ENCODE assay signal across 9 cellular contexts in genomic region chr1:224616761-224617409, GRCh38. TPM values are rescaled to one million over a fixed set of nuclear protein-coding genes. Genes with fewer than 3 reads are reported as not detected.
DNase-seq lines count a peak whose midpoint lies in the region; ATAC-seq and TF ChIP-seq lines count a peak whose summit lies in the region.
"Had no signal": no experiment of that assay in that cellular context is flagged by ENCODE, and none has a peak within 500 bp of the region (broad histone marks: within the 10 kb centered on the region; RNA-seq: fewer than 3 reads in every experiment).

No MANE protein-coding gene starts in this region.

- no peak for ATAC-seq in stimulated activated memory B cell treated with anti-CD40 and anti-IgM and Interleukin-4, amounts not matched to agents 10 μg/mL and 1 μg/mL and 100 μg/mL, for 72 hours
- no peak for ATAC-seq in GM21390 (IDR thresholded peaks at IDR 0.05; ENCODE audit: unreplicated experiment)

- TF ChIP-seq CTCF in fibroblast of villous mesenchyme (IDR thresholded peaks at IDR 0.05; ENCODE audit: insufficient read depth, low read depth, low read length) = no peak

- no peaks in the 10 kb centered on the region for H3K36me3 ChIP-seq in SJCRH30

- no peak overlapping the region for H3K27ac ChIP-seq in SJCRH30
- H3K27ac ChIP-seq: C4-2B had no signal

- POLR2A ChIA-PET in activated CD4-positive, alpha-beta memory T cell treated with anti-CD3 and anti-CD28 coated beads for 36 hours (lab: Charles Lee) = no interaction called here

- H3K9me3 Mint-ChIP-seq in T-helper 2 cell treated with Interferon-gamma antibody and Interleukin-4, amounts not matched to agents 5 μg/mL and 100 μg/mL, for 36 hours = peaks cover 6% of the 10 kb centered on the region
- peaks cover 7% of the 10 kb centered on the region for H3K9me3 Mint-ChIP-seq in activated CD4-positive, alpha-beta memory T cell treated with anti-CD3 and anti-CD28 coated beads for 36 hours
- peaks cover 6% of the 10 kb centered on the region for H3K9me3 Mint-ChIP-seq in stimulated activated memory B cell treated with anti-CD40 and anti-IgM and Interleukin-4, amounts not matched to agents 10 μg/mL and 1 μg/mL and 100 μg/mL, for 72 hours

- no peak for DNase-seq in T-helper 2 cell treated with Interferon-gamma antibody and Interleukin-4, amounts not matched to agents 5 μg/mL and 100 μg/mL, for 36 hours (ENCODE audit: low spot score)
- no peak for DNase-seq in T-helper 2 cell
- no peak for DNase-seq in activated CD4-positive, alpha-beta memory T cell treated with anti-CD3 and anti-CD28 coated beads for 36 hours
- no peak for DNase-seq in fibroblast of villous mesenchyme (ENCODE audit: low read depth)
- no peak for DNase-seq in NCI-H526 treated with DMSO at 0.1 percent for 48 hours (lab: John Stamatoyannopoulos, UW)
- no peak for DNase-seq in SJCRH30

- H3K27ac Mint-ChIP-seq in T-helper 2 cell treated with Interferon-gamma antibody and Interleukin-4, amounts not matched to agents 5 μg/mL and 100 μg/mL, for 36 hours = no peak overlapping the region
- H3K27ac Mint-ChIP-seq in activated CD4-positive, alpha-beta memory T cell treated with anti-CD3 and anti-CD28 coated beads for 36 hours = no peak overlapping the region
- no peak overlapping the region for H3K27ac Mint-ChIP-seq in stimulated activated memory B cell treated with anti-CD40 and anti-IgM and Interleukin-4, amounts not matched to agents 10 μg/mL and 1 μg/mL and 100 μg/mL, for 72 hours

- H3K4me3 ChIP-seq in fibroblast of villous mesenchyme (ENCODE audit: low read depth, low read length) = peak overlapping the region; percentile 72
- no peak overlapping the region for H3K4me3 ChIP-seq in SJCRH30

- H3K9me3 ChIP-seq in SJCRH30 (replicated peaks) = peaks cover 10% of the 10 kb centered on the region

- peaks cover 7% of the 10 kb centered on the region for H3K36me3 Mint-ChIP-seq in T-helper 2 cell treated with Interferon-gamma antibody and Interleukin-4, amounts not matched to agents 5 μg/mL and 100 μg/mL, for 36 hours (ENCODE audit: low read depth)
- peaks cover 6% of the 10 kb centered on the region for H3K36me3 Mint-ChIP-seq in activated CD4-positive, alpha-beta memory T cell treated with anti-CD3 and anti-CD28 coated beads for 36 hours
- no peaks in the 10 kb centered on the region for H3K36me3 Mint-ChIP-seq in stimulated activated memory B cell treated with anti-CD40 and anti-IgM and Interleukin-4, amounts not matched to agents 10 μg/mL and 1 μg/mL and 100 μg/mL, for 72 hours

- peaks cover 22% of the 10 kb centered on the region for H3K4me1 Mint-ChIP-seq in T-helper 2 cell treated with Interferon-gamma antibody and Interleukin-4, amounts not matched to agents 5 μg/mL and 100 μg/mL, for 36 hours (ENCODE audit: low read depth)
- peaks cover 33% of the 10 kb centered on the region for H3K4me1 Mint-ChIP-seq in activated CD4-positive, alpha-beta memory T cell treated with anti-CD3 and anti-CD28 coated beads for 36 hours (ENCODE audit: low read depth)
- peaks cover 13% of the 10 kb centered on the region for H3K4me1 Mint-ChIP-seq in stimulated activated memory B cell treated with anti-CD40 and anti-IgM and Interleukin-4, amounts not matched to agents 10 μg/mL and 1 μg/mL and 100 μg/mL, for 72 hours

- intact Hi-C loops in activated CD4-positive, alpha-beta memory T cell treated with anti-CD3 and anti-CD28 coated beads for 36 hours (cut with micrococcal nuclease) = no loop called here

- H3K4me1 ChIP-seq in SJCRH30 = no peaks in the 10 kb centered on the region

- peaks cover 83% of the 10 kb centered on the region for H3K27me3 Mint-ChIP-seq in T-helper 2 cell treated with Interferon-gamma antibody and Interleukin-4, amounts not matched to agents 5 μg/mL and 100 μg/mL, for 36 hours (ENCODE audit: low read depth)
- H3K27me3 Mint-ChIP-seq in activated CD4-positive, alpha-beta memory T cell treated with anti-CD3 and anti-CD28 coated beads for 36 hours = peaks cover 53% of the 10 kb centered on the region
- peaks cover 65% of the 10 kb centered on the region for H3K27me3 Mint-ChIP-seq in stimulated activated memory B cell treated with anti-CD40 and anti-IgM and Interleukin-4, amounts not matched to agents 10 μg/mL and 1 μg/mL and 100 μg/mL, for 72 hours

- H3K27me3 ChIP-seq in SJCRH30 = peaks cover 6% of the 10 kb centered on the region; the same call in 1 of the 2 replicates

- CTCF ChIA-PET in activated CD4-positive, alpha-beta memory T cell treated with anti-CD3 and anti-CD28 coated beads for 36 hours (lab: Charles Lee) = no interaction called here

- peak overlapping the region; percentile 77 for H3K4me3 Mint-ChIP-seq in T-helper 2 cell treated with Interferon-gamma antibody and Interleukin-4, amounts not matched to agents 5 μg/mL and 100 μg/mL, for 36 hours
- peak overlapping the region; percentile 59 for H3K4me3 Mint-ChIP-seq in activated CD4-positive, alpha-beta memory T cell treated with anti-CD3 and anti-CD28 coated beads for 36 hours
- H3K4me3 Mint-ChIP-seq in stimulated activated memory B cell treated with anti-CD40 and anti-IgM and Interleukin-4, amounts not matched to agents 10 μg/mL and 1 μg/mL and 100 μg/mL, for 72 hours = peak overlapping the region; percentile 44

RNA-seq across cellular contexts. Expression of gene CNIH3, which starts 0.8 kb away (rescaled TPM):
- under 1 TPM; 0.63 to 1.00 TPM for total RNA-seq in activated CD4-positive, alpha-beta memory T cell treated with anti-CD3 and anti-CD28 coated beads for 36 hours
- 3.9 and 11.3 TPM in 2 replicates for total RNA-seq in fibroblast of villous mesenchyme
- total RNA-seq in SJCRH30 (2014; rRNA removed; shearing (Covaris generic)) = 0.49 and 0.61 TPM in 2 replicates
